In genomic region chr20:3768342-3769130, GRCh38 we compare ENCODE assay signal across 1 cellular context.
TF ChIP-seq lines count a peak whose summit lies in the region.

No MANE protein-coding gene starts in this region.

TF ChIP-seq in H1, 55 proteins besides CTCF, POLR2A, EP300 and RAD21:
- TF ChIP-seq USF2 (IDR thresholded peaks at IDR 0.05; ENCODE audit: low read length): no peak
- TF ChIP-seq SIX5 (IDR thresholded peaks at IDR 0.05; ENCODE audit: low read depth, low read length): no peak
- TF ChIP-seq RBBP5 (IDR thresholded peaks at IDR 0.05; ENCODE audit: borderline replicate concordance, low read depth, low read length): peak; percentile 56; the same call in 1 of the 2 replicates
- TF ChIP-seq TBP (IDR thresholded peaks at IDR 0.05; ENCODE audit: low read depth, low read length): peak; percentile 41; the same call in 1 of the 2 replicates
- no peak for TF ChIP-seq HDAC6 (IDR thresholded peaks at IDR 0.05; ENCODE audit: low read depth, low read length)
- TF ChIP-seq CBX8 (IDR thresholded peaks at IDR 0.05; ENCODE audit: borderline replicate concordance, low read depth, low read length): no peak
- no peak for TF ChIP-seq POU5F1 (IDR thresholded peaks at IDR 0.05; ENCODE audit: low read depth, low read length)
- no peak for TF ChIP-seq CBX5 (IDR thresholded peaks at IDR 0.05; ENCODE audit: low read depth, low read length)
- TF ChIP-seq CHD2 (IDR thresholded peaks at IDR 0.05; ENCODE audit: low read length): 0 out of 2 replicates have a peak, but pooled peaks have one; percentile 14
- peak; percentile 36 to 80; a peak in 1 of 4 replicates for TF ChIP-seq SIN3A (conservative IDR thresholded peaks at IDR 0.05 in 1 of 2, IDR thresholded peaks at IDR 0.05 in 1 of 2; ENCODE audit: low read depth in 1 of 2, low read length in 2 of 2)
- TF ChIP-seq TAF1 (IDR thresholded peaks at IDR 0.05; ENCODE audit: low read depth, low read length): no peak
- TF ChIP-seq CREB1 (IDR thresholded peaks at IDR 0.05): peak; percentile 64
- no peak for TF ChIP-seq SP4 (IDR thresholded peaks at IDR 0.05; ENCODE audit: low read length)
- TF ChIP-seq BRCA1 (IDR thresholded peaks at IDR 0.05; ENCODE audit: low read depth, low read length): no peak
- TF ChIP-seq GABPA (IDR thresholded peaks at IDR 0.05; ENCODE audit: borderline replicate concordance, insufficient read depth, low read length): no peak
- TF ChIP-seq ZNF274 (IDR thresholded peaks at IDR 0.05; ENCODE audit: borderline replicate concordance, extremely low read depth, low read length): no peak
- TF ChIP-seq MAX (IDR thresholded peaks at IDR 0.05): 0 out of 2 replicates have a peak, but pooled peaks have one; percentile 13
- 0 out of 2 replicates have a peak, but pooled peaks have one; percentile 23 for TF ChIP-seq PHF8 (conservative IDR thresholded peaks at IDR 0.05; ENCODE audit: low read depth, low read length)
- no peak for TF ChIP-seq TEAD4 (IDR thresholded peaks at IDR 0.05; ENCODE audit: low read depth, low read length)
- TF ChIP-seq TAF7 (optimal IDR thresholded peaks at IDR 0.05; ENCODE audit: borderline replicate concordance, low read depth, low read length): no peak
- TF ChIP-seq YY1 (IDR thresholded peaks at IDR 0.05; ENCODE audit: low read depth, low read length): no peak
- TF ChIP-seq JUN (IDR thresholded peaks at IDR 0.05; ENCODE audit: low read depth, low read length): no peak
- peak; percentile 48 for TF ChIP-seq KDM4A (IDR thresholded peaks at IDR 0.05; ENCODE audit: low read depth, low read length, severe bottlenecking)
- no peak for TF ChIP-seq TCF12 (IDR thresholded peaks at IDR 0.05; ENCODE audit: low read depth, low read length)
- TF ChIP-seq KDM1A (IDR thresholded peaks at IDR 0.05; ENCODE audit: borderline replicate concordance, low read length): peak; percentile 19; the same call in 1 of the 2 replicates
- no peak for TF ChIP-seq GTF2F1 (IDR thresholded peaks at IDR 0.05; ENCODE audit: borderline replicate concordance, low read depth, low read length)
- TF ChIP-seq BACH1 (IDR thresholded peaks at IDR 0.05; ENCODE audit: low read length): no peak
- TF ChIP-seq ASH2L (IDR thresholded peaks at IDR 0.05; ENCODE audit: low read length): peak; percentile 37
- TF ChIP-seq BCL11A (IDR thresholded peaks at IDR 0.05; ENCODE audit: low read depth in 2 of 2, low read length in 2 of 2): no peak
- no peak for TF ChIP-seq SIRT6 (IDR thresholded peaks at IDR 0.05; ENCODE audit: low read length)
- no peak for TF ChIP-seq E2F6 (IDR thresholded peaks at IDR 0.05)
- TF ChIP-seq EZH2 (IDR thresholded peaks at IDR 0.05; ENCODE audit: low read depth, low read length, severe bottlenecking): no peak
- no peak for TF ChIP-seq CHD7 (IDR thresholded peaks at IDR 0.05; ENCODE audit: insufficient replicate concordance, low read length)
- TF ChIP-seq ATF2 (IDR thresholded peaks at IDR 0.05; ENCODE audit: low read length): no peak
- no peak for TF ChIP-seq SP1 (IDR thresholded peaks at IDR 0.05; ENCODE audit: low read depth, low read length)
- no peak for TF ChIP-seq CEBPB (IDR thresholded peaks at IDR 0.05; ENCODE audit: low read depth, low read length)
- peak in 1 of 2 experiments; percentile 73; a peak in 1 of 4 replicates for TF ChIP-seq HDAC2 (IDR thresholded peaks at IDR 0.05; ENCODE audit: borderline replicate concordance in 1 of 2, low read depth in 2 of 2, low read length in 2 of 2)
- TF ChIP-seq POLR2AphosphoS5 (IDR thresholded peaks at IDR 0.05; ENCODE audit: low read depth, low read length): no peak
- TF ChIP-seq CHD1 (IDR thresholded peaks at IDR 0.05; ENCODE audit: low read depth, low read length): no peak
- no peak for TF ChIP-seq NANOG (IDR thresholded peaks at IDR 0.05; ENCODE audit: insufficient read depth, low read depth, low read length, poor library complexity, severe bottlenecking)
- no peak for TF ChIP-seq ATF3 (IDR thresholded peaks at IDR 0.05; ENCODE audit: insufficient read depth, low read depth, low read length)
- no peak for TF ChIP-seq SRF (IDR thresholded peaks at IDR 0.05; ENCODE audit: low read depth, low read length)
- TF ChIP-seq NRF1 (IDR thresholded peaks at IDR 0.05; ENCODE audit: low read depth, low read length): no peak
- TF ChIP-seq RXRA (IDR thresholded peaks at IDR 0.05; ENCODE audit: insufficient read depth, low read depth, low read length): no peak
- no peak for TF ChIP-seq SUZ12 (IDR thresholded peaks at IDR 0.05; ENCODE audit: low read length)
- TF ChIP-seq RFX5 (IDR thresholded peaks at IDR 0.05; ENCODE audit: borderline replicate concordance, low read depth, low read length): no peak
- no peak for TF ChIP-seq JUND (IDR thresholded peaks at IDR 0.05; ENCODE audit: low read length)
- TF ChIP-seq MAFK (IDR thresholded peaks at IDR 0.05; ENCODE audit: low read depth, low read length): no peak
- no peak for TF ChIP-seq KDM5A (IDR thresholded peaks at IDR 0.05; ENCODE audit: low read length)
- no peak for TF ChIP-seq RNF2 (IDR thresholded peaks at IDR 0.05; ENCODE audit: borderline replicate concordance, low read depth, low read length, missing control alignments, poor library complexity, severe bottlenecking)
- TF ChIP-seq SAP30 (IDR thresholded peaks at IDR 0.05; ENCODE audit: insufficient read depth, insufficient replicate concordance, low read length): peak; percentile 81
- no peak for TF ChIP-seq FOSL1 (IDR thresholded peaks at IDR 0.05; ENCODE audit: insufficient read depth, low read depth, low read length)
- TF ChIP-seq CTBP2 (IDR thresholded peaks at IDR 0.05; ENCODE audit: borderline replicate concordance, insufficient read depth, insufficient read length, low read length): no peak
- no peak for TF ChIP-seq SP2 (IDR thresholded peaks at IDR 0.05; ENCODE audit: low read length)
- no peak for TF ChIP-seq EGR1 (IDR thresholded peaks at IDR 0.05; ENCODE audit: borderline replicate concordance, low read depth, low read length)
